Comparison of ENCODE assay signal across 1 cellular context in genomic region chr19:1104452-1105216, GRCh38.
TF ChIP-seq lines count a peak whose summit lies in the region.

No MANE protein-coding gene starts in this region.

TF ChIP-seq in HepG2, 621 proteins besides CTCF, POLR2A, EP300 and RAD21 (continued from another document and continues in another):
- TF ChIP-seq ZNF281 (CRISPR knock-in tag; IDR thresholded peaks at IDR 0.05; ENCODE audit: borderline replicate concordance) = no peak
- TF ChIP-seq RBFOX2 (IDR thresholded peaks at IDR 0.05; ENCODE audit: low read depth, low read length) = peak; percentile 67
- 0 out of 2 replicates have a peak, but pooled peaks have one; percentile 33 for TF ChIP-seq SNAI1 (CRISPR knock-in tag; IDR thresholded peaks at IDR 0.05; ENCODE audit: borderline replicate concordance)
- TF ChIP-seq CHD2 (IDR thresholded peaks at IDR 0.05; ENCODE audit: low read depth, low read length) = no peak
- no peak for TF ChIP-seq PPARG (CRISPR knock-in tag; conservative IDR thresholded peaks at IDR 0.05)
- TF ChIP-seq DNMT3B (CRISPR knock-in tag; conservative IDR thresholded peaks at IDR 0.05) = no peak
- no peak for TF ChIP-seq REXO4 (CRISPR knock-in tag; IDR thresholded peaks at IDR 0.05; ENCODE audit: borderline replicate concordance)
- no peak; the same call in 1 of the 2 replicates for TF ChIP-seq SP4 (CRISPR knock-in tag; IDR thresholded peaks at IDR 0.05)
- TF ChIP-seq ZNF530 (CRISPR knock-in tag; IDR thresholded peaks at IDR 0.05; ENCODE audit: low read depth) = 0 out of 2 replicates have a peak, but pooled peaks have one; percentile 62
- TF ChIP-seq IKZF4 (CRISPR knock-in tag; IDR thresholded peaks at IDR 0.05; ENCODE audit: borderline replicate concordance, low read depth, not compliant biosample characterization) = no peak
- TF ChIP-seq SRSF4 (IDR thresholded peaks at IDR 0.05; ENCODE audit: low read depth, low read length, poor library complexity, severe bottlenecking) = no peak
- TF ChIP-seq ZNF138 (CRISPR knock-in tag; IDR thresholded peaks at IDR 0.05; ENCODE audit: low read depth) = no peak
- TF ChIP-seq HCFC1 (IDR thresholded peaks at IDR 0.05; ENCODE audit: low read depth, low read length) = no peak
- no peak for TF ChIP-seq PAF1 (CRISPR knock-in tag; IDR thresholded peaks at IDR 0.05)
- no peak for TF ChIP-seq YEATS2 (CRISPR knock-in tag; IDR thresholded peaks at IDR 0.05; ENCODE audit: borderline replicate concordance)
- no peak for TF ChIP-seq ZNF276 (CRISPR knock-in tag; IDR thresholded peaks at IDR 0.05; ENCODE audit: low read depth)
- no peak for TF ChIP-seq AFF4 (CRISPR knock-in tag; IDR thresholded peaks at IDR 0.05)
- TF ChIP-seq ZNF407 (CRISPR knock-in tag; IDR thresholded peaks at IDR 0.05; ENCODE audit: not compliant biosample characterization) = no peak
- no peak for TF ChIP-seq TBX2 (CRISPR knock-in tag; IDR thresholded peaks at IDR 0.05; ENCODE audit: borderline replicate concordance)
- TF ChIP-seq CSRNP2 (CRISPR knock-in tag; conservative IDR thresholded peaks at IDR 0.05; ENCODE audit: low read depth) = no peak
- 0 out of 2 replicates have a peak, but pooled peaks have one; percentile 53 for TF ChIP-seq ZBTB2 (CRISPR knock-in tag; IDR thresholded peaks at IDR 0.05; ENCODE audit: low read depth)
- no peak for TF ChIP-seq USF2 (IDR thresholded peaks at IDR 0.05; ENCODE audit: low read depth, low read length)
- no peak for TF ChIP-seq USF2 (CRISPR knock-in tag; IDR thresholded peaks at IDR 0.05; ENCODE audit: borderline replicate concordance)
